ENCODE assay signal across 8 cellular contexts in genomic region chr9:36023260-36024048, GRCh38. TPM values are rescaled to one million over a fixed set of nuclear protein-coding genes. Genes with fewer than 3 reads are reported as not detected.
DNase-seq lines count a peak whose midpoint lies in the region; ATAC-seq and TF ChIP-seq lines count a peak whose summit lies in the region.

No MANE protein-coding gene starts in this region.

- TF ChIP-seq POLR2A in transverse colon (IDR thresholded peaks at IDR 0.05): no peak

- no peak overlapping the region for H3K4me3 ChIP-seq in DOHH2 (ENCODE audit: low read length)
- no peak overlapping the region for H3K4me3 ChIP-seq in KMS-11 (IDR thresholded peaks at IDR 0.05; ENCODE audit: insufficient read depth, low read depth, low read length)
- no peak overlapping the region for H3K4me3 ChIP-seq in osteoblast (ENCODE audit: insufficient read depth, low read length)
- no peak overlapping the region for H3K4me3 ChIP-seq in transverse colon

- TF ChIP-seq CTCF in DOHH2 (IDR thresholded peaks at IDR 0.05; ENCODE audit: low read depth, low read length, poor library complexity, severe bottlenecking) (peak; percentile 92), KMS-11 (conservative IDR thresholded peaks at IDR 0.05; ENCODE audit: low read depth, low read length) (peak; percentile 93), foreskin keratinocyte (conservative IDR thresholded peaks at IDR 0.05) (peak; percentile 91), osteoblast (IDR thresholded peaks at IDR 0.05; ENCODE audit: extremely low read depth, low read depth, low read length) (peak; percentile 88), transverse colon (IDR thresholded peaks at IDR 0.05) (peak; percentile 70 to 86 (median 78))

- DNase-seq in RPMI7951 (ENCODE audit: low read depth): peak; percentile 55
- DNase-seq in activated T-helper 2 cell treated with anti-CD3 and anti-CD28 coated beads, Interferon-gamma antibody, Interleukin-2, Interleukin-4, amounts not matched to agents 10 μg/mL and 5 μg/mL and 100 μg/mL, durations not matched to agents 14 hours and 24 hours and 36 hours (ENCODE audit: low spot score): peak; percentile 52
- peak in 1 of 2 donors; percentile 54 for DNase-seq in foreskin keratinocyte
- DNase-seq in osteoblast (ENCODE audit: insufficient read length, low spot score, missing footprints): peak; percentile 82
- DNase-seq in transverse colon: peak; percentile 80

- H3K9me3 ChIP-seq in DOHH2 (ENCODE audit: control insufficient read depth, insufficient read depth, low read length) (no peaks in the 10 kb centered on the region), osteoblast (ENCODE audit: low read depth, low read length) (no peaks in the 10 kb centered on the region), transverse colon (no peaks in the 10 kb centered on the region)

- no peaks in the 10 kb centered on the region for H3K4me1 ChIP-seq in DOHH2 (ENCODE audit: control insufficient read depth, low read length)
- no peaks in the 10 kb centered on the region for H3K4me1 ChIP-seq in KMS-11 (ENCODE audit: low read depth, poor library complexity, severe bottlenecking)
- peaks cover 12% of the 10 kb centered on the region for H3K4me1 ChIP-seq in foreskin keratinocyte
- peaks cover 7% of the 10 kb centered on the region for H3K4me1 ChIP-seq in osteoblast (ENCODE audit: insufficient read depth, low read length)
- H3K4me1 ChIP-seq in transverse colon: no peaks in the 10 kb centered on the region

- intact Hi-C loops in activated T-helper 2 cell treated with anti-CD3 and anti-CD28 coated beads, Interferon-gamma antibody, Interleukin-2, Interleukin-4, amounts not matched to agents 10 μg/mL and 5 μg/mL and 100 μg/mL, durations not matched to agents 14 hours and 24 hours and 36 hours (cut with micrococcal nuclease): loop anchor here (1.0 to 5.0 kb wide), 2 partner anchors 68 to 121 kb away; no protein-coding TSS in a partner anchor
- intact Hi-C loops in transverse colon (cut with DNase I; ENCODE audit: low total_unique reads): no loop called here

- WGBS in transverse colon (ENCODE audit: low coverage in 1 of 2), 2 donors: 50 to 80% methylated on average over 3 to 13 of the region's 13 CpGs

- no peaks in the 10 kb centered on the region for H3K79me2 ChIP-seq in DOHH2 (ENCODE audit: control insufficient read depth, low read length)
- no peaks in the 10 kb centered on the region for H3K79me2 ChIP-seq in KMS-11 (ENCODE audit: insufficient read depth, low read depth)
- no peaks in the 10 kb centered on the region for H3K79me2 ChIP-seq in osteoblast (ENCODE audit: insufficient read depth, low read length)

- no peak overlapping the region for H3K9ac ChIP-seq in KMS-11

- H2AFZ ChIP-seq in KMS-11 (ENCODE audit: low read depth) (no peak overlapping the region), osteoblast (ENCODE audit: low read length) (peak overlapping the region; percentile 68)

- H4K20me1 ChIP-seq in DOHH2 (ENCODE audit: control insufficient read depth, insufficient read depth, low read depth, low read length): no peaks in the 10 kb centered on the region
- H4K20me1 ChIP-seq in KMS-11 (ENCODE audit: insufficient read depth): no peaks in the 10 kb centered on the region
- no peaks in the 10 kb centered on the region for H4K20me1 ChIP-seq in osteoblast (ENCODE audit: insufficient read depth, low read length)

- H3K27me3 ChIP-seq in DOHH2 (ENCODE audit: control insufficient read depth, low read length) (no peaks in the 10 kb centered on the region), KMS-11 (ENCODE audit: insufficient read depth, low read depth) (no peaks in the 10 kb centered on the region), foreskin keratinocyte (no peaks in the 10 kb centered on the region), osteoblast (ENCODE audit: insufficient read depth, low read length) (no peaks in the 10 kb centered on the region), transverse colon (no peaks in the 10 kb centered on the region)

- no peaks in the 10 kb centered on the region for H3K9me3 Mint-ChIP-seq in activated T-helper 2 cell treated with anti-CD3 and anti-CD28 coated beads, Interferon-gamma antibody, Interleukin-2, Interleukin-4, amounts not matched to agents 10 μg/mL and 5 μg/mL and 100 μg/mL, durations not matched to agents 14 hours and 24 hours and 36 hours

- H3K36me3 Mint-ChIP-seq in activated T-helper 2 cell treated with anti-CD3 and anti-CD28 coated beads, Interferon-gamma antibody, Interleukin-2, Interleukin-4, amounts not matched to agents 10 μg/mL and 5 μg/mL and 100 μg/mL, durations not matched to agents 14 hours and 24 hours and 36 hours (ENCODE audit: low read depth): no peaks in the 10 kb centered on the region

- no peak overlapping the region for H3K4me2 ChIP-seq in DOHH2 (ENCODE audit: low read length)
- H3K4me2 ChIP-seq in KMS-11: no peak overlapping the region
- no peak overlapping the region for H3K4me2 ChIP-seq in osteoblast (ENCODE audit: insufficient read depth, low read length)

- ATAC-seq in foreskin keratinocyte (peak; percentile 68), GM21786 (IDR thresholded peaks at IDR 0.05; ENCODE audit: unreplicated experiment) (no peak)

- H3K27ac Mint-ChIP-seq in activated T-helper 2 cell treated with anti-CD3 and anti-CD28 coated beads, Interferon-gamma antibody, Interleukin-2, Interleukin-4, amounts not matched to agents 10 μg/mL and 5 μg/mL and 100 μg/mL, durations not matched to agents 14 hours and 24 hours and 36 hours: no peak overlapping the region

- no peaks in the 10 kb centered on the region for H3K4me1 Mint-ChIP-seq in activated T-helper 2 cell treated with anti-CD3 and anti-CD28 coated beads, Interferon-gamma antibody, Interleukin-2, Interleukin-4, amounts not matched to agents 10 μg/mL and 5 μg/mL and 100 μg/mL, durations not matched to agents 14 hours and 24 hours and 36 hours (ENCODE audit: low read depth)

- H3K4me3 Mint-ChIP-seq in activated T-helper 2 cell treated with anti-CD3 and anti-CD28 coated beads, Interferon-gamma antibody, Interleukin-2, Interleukin-4, amounts not matched to agents 10 μg/mL and 5 μg/mL and 100 μg/mL, durations not matched to agents 14 hours and 24 hours and 36 hours (ENCODE audit: low read depth): no peak overlapping the region

- in situ Hi-C loops in transverse colon (cut with MboI; ENCODE audit: low pct_ligation_motif_present in 1 of 4, low pct_unique_long_range_greater_than_20kb in 1 of 4, low sequenced_read_pairs in 3 of 4): loop anchor here in 1 of 4 donors (10.0 kb wide), 1 partner anchor 69 kb away; the partner anchor contains the start of gene OR2S2

- H3K27me3 Mint-ChIP-seq in activated T-helper 2 cell treated with anti-CD3 and anti-CD28 coated beads, Interferon-gamma antibody, Interleukin-2, Interleukin-4, amounts not matched to agents 10 μg/mL and 5 μg/mL and 100 μg/mL, durations not matched to agents 14 hours and 24 hours and 36 hours (ENCODE audit: low read depth): peaks cover 13% of the 10 kb centered on the region

- H3F3A ChIP-seq in DOHH2 (ENCODE audit: control insufficient read depth, insufficient read depth): no peaks in the 10 kb centered on the region

- H3K27ac ChIP-seq in DOHH2 (ENCODE audit: low read depth, low read length) (no peak overlapping the region), KMS-11 (no peak overlapping the region), foreskin keratinocyte (no peak overlapping the region), osteoblast (ENCODE audit: low read depth, low read length) (no peak overlapping the region), transverse colon (no peak overlapping the region)

- no peaks in the 10 kb centered on the region for H3K9me2 ChIP-seq in DOHH2 (replicated peaks; ENCODE audit: control insufficient read depth, low read length)

- H3K36me3 ChIP-seq in DOHH2 (ENCODE audit: control insufficient read depth, low read length) (no peaks in the 10 kb centered on the region), KMS-11 (ENCODE audit: insufficient read depth) (no peaks in the 10 kb centered on the region), osteoblast (ENCODE audit: insufficient read depth, low read length) (no peaks in the 10 kb centered on the region), transverse colon (no peaks in the 10 kb centered on the region)

- TF ChIP-seq EP300 in transverse colon (IDR thresholded peaks at IDR 0.05; ENCODE audit: low read depth): no peak

RNA-seq across cellular contexts. Expression of gene RECK, which starts 13.3 kb away (rescaled TPM):
- total RNA-seq in RPMI7951 (2014; rRNA removed; shearing (Covaris generic)): 12.4 and 12.9 TPM in 2 replicates
- 5.3 and 5.9 TPM in 2 replicates for total RNA-seq in activated T-helper 2 cell treated with anti-CD3 and anti-CD28 coated beads, Interferon-gamma antibody, Interleukin-2, Interleukin-4, amounts not matched to agents 10 μg/mL and 5 μg/mL and 100 μg/mL, durations not matched to agents 14 hours and 24 hours and 36 hours
- 3.6 and 4.1 TPM in 2 replicates for total RNA-seq in foreskin keratinocyte
- polyA plus RNA-seq in foreskin keratinocyte: 2.4 and 3.2 TPM in 2 replicates
- 31.2 and 31.5 TPM in 2 replicates for total RNA-seq in osteoblast
- total RNA-seq in transverse colon: 10 to 100 TPM in 1 of 4 donors, 1 to 10 TPM in 3; 1.5 to 30.3 (median 6.0) TPM
